8 cellular contexts compared by ENCODE assay signal in the genomic region with DNA sequence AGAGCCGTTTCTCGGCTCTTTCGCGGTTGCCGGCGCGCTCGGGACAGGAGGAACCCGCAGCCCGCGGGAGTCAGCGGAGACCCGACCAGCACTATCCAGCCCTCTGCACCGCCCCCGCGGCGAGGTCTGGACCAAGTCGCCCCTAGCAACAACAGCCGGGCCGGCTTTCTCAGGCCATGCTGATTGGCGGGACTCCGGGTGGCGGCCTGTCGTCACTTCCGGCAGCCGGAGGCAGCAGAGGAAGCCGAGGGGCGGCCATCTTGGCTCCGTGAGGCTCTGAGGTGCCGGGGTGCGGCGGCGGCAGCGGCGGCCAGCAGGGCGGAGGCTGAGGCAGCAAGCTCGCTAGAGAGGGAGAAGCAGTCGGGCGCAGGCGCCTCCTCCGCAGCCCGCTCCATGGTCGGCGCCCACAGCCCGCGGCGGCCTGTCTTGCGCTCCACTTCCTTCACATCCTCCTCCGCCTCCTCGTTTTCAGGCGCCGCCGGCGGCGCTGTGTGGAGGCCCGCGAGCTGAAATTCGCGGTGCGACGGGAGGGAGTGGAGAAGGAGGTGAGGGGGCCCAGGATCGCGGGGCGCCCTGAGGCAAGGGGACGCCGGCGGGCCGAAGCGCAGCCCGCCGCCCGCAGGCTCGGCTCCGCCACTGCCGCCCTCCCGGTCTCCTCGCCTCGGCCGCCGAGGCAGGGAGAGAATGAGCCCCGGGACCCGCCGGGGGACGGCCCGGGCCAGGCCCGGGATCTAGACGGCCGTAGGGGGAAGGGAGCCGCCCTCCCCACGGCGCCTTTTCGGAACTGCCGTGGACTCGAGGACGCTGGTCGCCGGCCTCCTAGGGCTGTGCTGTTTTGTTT. TPM values are rescaled to one million over a fixed set of nuclear protein-coding genes. Genes with fewer than 3 reads are reported as not detected.
DNase-seq lines count a peak whose midpoint lies in the region; ATAC-seq and TF ChIP-seq lines count a peak whose summit lies in the region.

A gene (plus strand): TSS at position 263 of the 841 bp plus-strand sequence. CDS start 615 bp downstream, outside the sequence.

- DNase-seq in C1 segment of cervical spinal cord (lab: John Stamatoyannopoulos, UW) (peak; percentile 52 to 97 (median 94)), NCI-H526 treated with DMSO at 0.1 percent for 48 hours (lab: John Stamatoyannopoulos, UW) (peak; percentile 91), coronary artery (ENCODE audit: low spot score) (peak; percentile 98)
- DNase-seq in activated CD4-positive, alpha-beta T cell treated with anti-CD3 and anti-CD28 coated beads, Interleukin-2, amount 10 ng/mL, durations not matched to agents 24 days and 14 days = peak; percentile 99
- DNase-seq in stimulated activated CD4-positive, alpha-beta T cell treated with anti-CD3 and anti-CD28 coated beads, Interleukin-1b, Interleukin-23, amount 100 ng/mL, for 4 hours (ENCODE audit: low read depth in 2 of 2) = peak; percentile 88 to 94

- ATAC-seq in GM19328 (IDR thresholded peaks at IDR 0.05; ENCODE audit: unreplicated experiment) = peak; percentile 92
- peak; percentile 90 for ATAC-seq in HG03520 (IDR thresholded peaks at IDR 0.05; ENCODE audit: unreplicated experiment)

- H3K4me3 Mint-ChIP-seq in activated CD4-positive, alpha-beta T cell treated with anti-CD3 and anti-CD28 coated beads, Interleukin-2, amount 10 ng/mL, durations not matched to agents 24 days and 14 days = peak within 1 kb of the TSS; percentile 94

- H3K4me3 ChIP-seq in coronary artery = peak within 1 kb of the TSS; percentile 93

- H3K27ac Mint-ChIP-seq in activated CD4-positive, alpha-beta T cell treated with anti-CD3 and anti-CD28 coated beads, Interleukin-2, amount 10 ng/mL, durations not matched to agents 24 days and 14 days = peak within 1 kb of the TSS; percentile 96

- H3K27me3 ChIP-seq in layer of hippocampus (ENCODE audit: control insufficient read depth, insufficient read depth, low read length) = no peaks in the 10 kb centered on the region

- TF ChIP-seq CTCF in coronary artery (IDR thresholded peaks at IDR 0.05) = no peak

- H3K27ac ChIP-seq in coronary artery (peak within 1 kb of the TSS; percentile 97 to 98), layer of hippocampus (ENCODE audit: low read depth, low read length) (peak within 1 kb of the TSS; percentile 98)

- H3K9me3 Mint-ChIP-seq in activated CD4-positive, alpha-beta T cell treated with anti-CD3 and anti-CD28 coated beads, Interleukin-2, amount 10 ng/mL, durations not matched to agents 24 days and 14 days = no peaks in the 10 kb centered on the region

- H3K36me3 Mint-ChIP-seq in activated CD4-positive, alpha-beta T cell treated with anti-CD3 and anti-CD28 coated beads, Interleukin-2, amount 10 ng/mL, durations not matched to agents 24 days and 14 days (ENCODE audit: low read depth) = peaks cover 6% of the 10 kb centered on the region

- peaks cover 6% of the 10 kb centered on the region for H3K27me3 Mint-ChIP-seq in activated CD4-positive, alpha-beta T cell treated with anti-CD3 and anti-CD28 coated beads, Interleukin-2, amount 10 ng/mL, durations not matched to agents 24 days and 14 days

- peaks cover 33% of the 10 kb centered on the region for H3K4me1 Mint-ChIP-seq in activated CD4-positive, alpha-beta T cell treated with anti-CD3 and anti-CD28 coated beads, Interleukin-2, amount 10 ng/mL, durations not matched to agents 24 days and 14 days

- intact Hi-C loops in activated CD4-positive, alpha-beta T cell treated with anti-CD3 and anti-CD28 coated beads, Interleukin-2, amount 10 ng/mL, durations not matched to agents 24 days and 14 days (cut with micrococcal nuclease) = loop anchor here (1.0 kb wide), 1 partner anchor 51 kb away; a partner anchor contains a TSS

RNA-seq across cellular contexts. Expression of the gene that starts here (rescaled TPM):
- total RNA-seq in activated CD4-positive, alpha-beta T cell treated with anti-CD3 and anti-CD28 coated beads, Interleukin-2, amount 10 ng/mL, durations not matched to agents 24 days and 14 days = 82.0 and 89.7 TPM in 2 replicates

Comparison
In these comparisons a context has a peak if more than half of its experiments do, and no peak if none do; other contexts are left out.
1. Peak in every context shown above with its lines: DNase-seq, ATAC-seq, H3K4me3 ChIP-seq and H3K27ac ChIP-seq.